ENCODE assay signal across 21 cellular contexts in the genomic region with DNA sequence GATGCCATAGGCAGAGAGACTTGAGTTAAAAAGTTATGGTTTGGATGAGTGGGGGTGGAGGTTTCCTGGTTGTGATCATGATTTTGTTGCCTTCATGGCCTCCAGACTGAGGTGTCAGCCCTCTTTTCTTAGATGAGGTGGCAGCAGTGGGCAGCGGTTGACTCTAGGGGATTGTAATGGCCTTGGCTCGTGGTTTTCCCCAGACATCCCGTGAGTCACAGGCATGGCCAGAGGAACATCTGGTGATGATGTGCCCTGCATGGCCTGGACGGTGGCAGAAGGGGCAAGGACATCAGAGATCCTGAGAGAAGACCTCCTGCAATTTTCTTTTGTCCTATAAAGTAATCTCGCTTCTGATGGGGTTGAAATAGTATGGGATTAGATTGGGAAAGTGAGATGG. TPM values are rescaled to one million over a fixed set of nuclear protein-coding genes. Genes with fewer than 3 reads are reported as not detected.
A peak's percentile ranks its signal among the peaks of the same experiment; 100 is the strongest.
DNase-seq lines count a peak whose midpoint lies in the region; ATAC-seq, FAIRE-seq and TF ChIP-seq lines count a peak whose summit lies in the region.
"Had no signal": no experiment of that assay in that cellular context is flagged by ENCODE, and none has a peak within 500 bp of the region (broad histone marks: within the 10 kb centered on the region; RNA-seq: fewer than 3 reads in every experiment).

No MANE protein-coding gene starts in this region.

- H3K27ac Mint-ChIP-seq in activated T-helper 17 cell treated with anti-CD3 and anti-CD28 coated beads, Interleukin-2, amount 50 U/mL, for 72 hours: no peak overlapping the region
- no peak overlapping the region for H3K27ac Mint-ChIP-seq in type B pancreatic cell
- H3K27ac Mint-ChIP-seq: CD4-positive, alpha-beta memory T cell; HFFc6 had no signal

- H3K27me3 Mint-ChIP-seq in activated T-helper 17 cell treated with anti-CD3 and anti-CD28 coated beads, Interleukin-2, amount 50 U/mL, for 72 hours: peaks cover 12% of the 10 kb centered on the region
- H3K27me3 Mint-ChIP-seq in type B pancreatic cell: peaks cover 12% of the 10 kb centered on the region

- no peaks in the 10 kb centered on the region for H3K36me3 Mint-ChIP-seq in activated T-helper 17 cell treated with anti-CD3 and anti-CD28 coated beads, Interleukin-2, amount 50 U/mL, for 72 hours (ENCODE audit: low read depth)
- no peaks in the 10 kb centered on the region for H3K36me3 Mint-ChIP-seq in type B pancreatic cell

- peaks cover 6% of the 10 kb centered on the region for H3K9me3 Mint-ChIP-seq in activated T-helper 17 cell treated with anti-CD3 and anti-CD28 coated beads, Interleukin-2, amount 50 U/mL, for 72 hours
- peaks cover 11% of the 10 kb centered on the region for H3K9me3 Mint-ChIP-seq in type B pancreatic cell

- no peak overlapping the region for H3K4me3 Mint-ChIP-seq in activated T-helper 17 cell treated with anti-CD3 and anti-CD28 coated beads, Interleukin-2, amount 50 U/mL, for 72 hours
- H3K4me3 Mint-ChIP-seq in type B pancreatic cell: no peak overlapping the region
- H3K4me3 Mint-ChIP-seq: CD4-positive, alpha-beta memory T cell; HFFc6 had no signal

- no peaks in the 10 kb centered on the region for H3K4me1 Mint-ChIP-seq in activated T-helper 17 cell treated with anti-CD3 and anti-CD28 coated beads, Interleukin-2, amount 50 U/mL, for 72 hours
- no peaks in the 10 kb centered on the region for H3K4me1 Mint-ChIP-seq in type B pancreatic cell (ENCODE audit: unreplicated experiment)
- H3K4me1 Mint-ChIP-seq: CD4-positive, alpha-beta memory T cell had no signal

- TF ChIP-seq CTCF in type B pancreatic cell (conservative IDR thresholded peaks at IDR 0.05): no peak

- ATAC-seq in activated T-helper 17 cell treated with anti-CD3 and anti-CD28 coated beads, Interleukin-2, amount 50 U/mL, for 72 hours (replicated peaks): peak; percentile 37
- no peak for ATAC-seq in GM19023 (IDR thresholded peaks at IDR 0.05; ENCODE audit: unreplicated experiment)
- ATAC-seq: GM12878 had no signal

- DNase-seq in ELR (ENCODE audit: low read depth) (peak; percentile 28), RKO (ENCODE audit: low spot score) (peak; percentile 2), urothelium cell line (ENCODE audit: low spot score) (no peak), 8988T (no peak), type B pancreatic cell (ENCODE audit: extremely low spot score, unreplicated experiment) (no peak)
- DNase-seq: C1 segment of cervical spinal cord; Calu3; CD4-positive, alpha-beta memory T cell; COR-L47; DMS53; DMS79 treated with DMSO at 0.1 percent for 48 hours; GDM1; GOT3; HFFc6 had no signal

- FAIRE-seq in urothelium cell line (lab: Jason Lieb, UNC): peak; percentile 46
- FAIRE-seq: GM12878, H54 had no signal

RNA-seq across cellular contexts. Expression of gene RETNLB, which starts 12.4 kb away (rescaled TPM):
- total RNA-seq in activated T-helper 17 cell treated with anti-CD3 and anti-CD28 coated beads, Interleukin-2, amount 50 U/mL, for 72 hours: not detected
- total RNA-seq in type B pancreatic cell (ENCODE audit: low replicate concordance): 1.1 TPM in 1 of 2 replicates, not detected in the other
- total RNA-seq: A172; A673; Calu3; CD4-positive, alpha-beta memory T cell; Daoy; GM12878; HFFc6 had no signal

Comparison
In these comparisons a context has a peak if more than half of its experiments do, and no peak if none do; other contexts are left out.
1. DNase-seq: peak in ELR (single experiment) and RKO (single experiment); none in urothelium cell line (single experiment), 8988T (single experiment) and type B pancreatic cell (single experiment).